Comparison of ENCODE assay signal across 1 cellular context in genomic region chr19:18396471-18397241, GRCh38.
TF ChIP-seq lines count a peak whose summit lies in the region.

No MANE protein-coding gene starts in this region.

TF ChIP-seq in K562, 482 proteins besides CTCF, POLR2A, EP300 and RAD21 (continued from another document):
- TF ChIP-seq, protein P1, sequence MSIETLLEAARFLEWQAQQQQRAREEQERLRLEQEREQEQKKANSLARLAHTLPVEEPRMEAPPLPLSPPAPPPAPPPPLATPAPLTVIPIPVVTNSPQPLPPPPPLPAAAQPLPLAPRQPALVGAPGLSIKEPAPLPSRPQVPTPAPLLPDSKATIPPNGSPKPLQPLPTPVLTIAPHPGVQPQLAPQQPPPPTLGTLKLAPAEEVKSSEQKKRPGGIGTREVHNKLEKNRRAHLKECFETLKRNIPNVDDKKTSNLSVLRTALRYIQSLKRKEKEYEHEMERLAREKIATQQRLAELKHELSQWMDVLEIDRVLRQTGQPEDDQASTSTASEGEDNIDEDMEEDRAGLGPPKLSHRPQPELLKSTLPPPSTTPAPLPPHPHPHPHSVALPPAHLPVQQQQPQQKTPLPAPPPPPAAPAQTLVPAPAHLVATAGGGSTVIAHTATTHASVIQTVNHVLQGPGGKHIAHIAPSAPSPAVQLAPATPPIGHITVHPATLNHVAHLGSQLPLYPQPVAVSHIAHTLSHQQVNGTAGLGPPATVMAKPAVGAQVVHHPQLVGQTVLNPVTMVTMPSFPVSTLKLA (conservative IDR thresholded peaks at IDR 0.05) = 0 out of 4 replicates have a peak, but pooled peaks of 1 of the 2 experiments have one; percentile 29
- TF ChIP-seq ZNF77 (CRISPR knock-in tag; IDR thresholded peaks at IDR 0.05) (no peak), SP2 (IDR thresholded peaks at IDR 0.05; ENCODE audit: extremely low read depth, low read depth, low read length, poor library complexity, severe bottlenecking) (no peak), IFI16 (CRISPR knock-in tag; IDR thresholded peaks at IDR 0.05) (no peak), AFF1 (IDR thresholded peaks at IDR 0.05; ENCODE audit: low read depth in 1 of 2, partially characterized antibody in 2 of 2) (no peak), HDAC3 (IDR thresholded peaks at IDR 0.05; ENCODE audit: borderline replicate concordance, partially characterized antibody) (no peak), FOXK1 (CRISPR knock-in tag; IDR thresholded peaks at IDR 0.05; ENCODE audit: borderline replicate concordance) (no peak), NR4A1 (CRISPR knock-in tag; IDR thresholded peaks at IDR 0.05) (no peak), NR4A1 (tag; IDR thresholded peaks at IDR 0.05) (no peak), ZNF3 (CRISPR knock-in tag; IDR thresholded peaks at IDR 0.05) (no peak), TCF3 (CRISPR knock-in tag; IDR thresholded peaks at IDR 0.05) (no peak), RBM25 (IDR thresholded peaks at IDR 0.05; ENCODE audit: low read depth, low read length, severe bottlenecking) (peak; percentile 89), ZKSCAN1 (IDR thresholded peaks at IDR 0.05; ENCODE audit: low read depth, low read length) (no peak), SETDB1 (IDR thresholded peaks at IDR 0.05; ENCODE audit: low read length) (no peak), HDAC1 (IDR thresholded peaks at IDR 0.05) (0 out of 4 replicates have a peak, but pooled peaks of 1 of the 2 experiments have one; percentile 50), NUFIP1 (IDR thresholded peaks at IDR 0.05; ENCODE audit: partially characterized antibody) (no peak), BACH1 (tag; IDR thresholded peaks at IDR 0.05) (no peak), TCFL5 (CRISPR knock-in tag; conservative IDR thresholded peaks at IDR 0.05) (no peak), NFATC3 (IDR thresholded peaks at IDR 0.05) (no peak), ARID2 (IDR thresholded peaks at IDR 0.05) (no peak), ZNF561 (CRISPR knock-in tag; conservative IDR thresholded peaks at IDR 0.05) (no peak), ZNF778 (CRISPR knock-in tag; IDR thresholded peaks at IDR 0.05) (no peak), EHMT2 (IDR thresholded peaks at IDR 0.05) (no peak), SREBF2 (CRISPR knock-in tag; IDR thresholded peaks at IDR 0.05) (no peak), NFRKB (IDR thresholded peaks at IDR 0.05; ENCODE audit: low read depth) (no peak), HCFC1 (IDR thresholded peaks at IDR 0.05; ENCODE audit: low read depth, low read length) (no peak), SMARCA5 (IDR thresholded peaks at IDR 0.05) (peak; percentile 93), ZNF584 (CRISPR knock-in tag; IDR thresholded peaks at IDR 0.05; ENCODE audit: low read depth) (no peak), ZNF197 (CRISPR knock-in tag; IDR thresholded peaks at IDR 0.05; ENCODE audit: low read depth) (no peak), ZMIZ1 (IDR thresholded peaks at IDR 0.05; ENCODE audit: low read depth in 2 of 2, low read length in 2 of 2) (no peak), KDM1A (IDR thresholded peaks at IDR 0.05) (peak in 1 of 2 experiments; percentile 84; a peak in 3 of 4 replicates), CC2D1A (IDR thresholded peaks at IDR 0.05) (no peak), RAD51 (IDR thresholded peaks at IDR 0.05; ENCODE audit: borderline replicate concordance, low read depth) (no peak), BCOR (IDR thresholded peaks at IDR 0.05) (peak; percentile 94), TEAD1 (CRISPR knock-in tag; IDR thresholded peaks at IDR 0.05) (no peak), NFXL1 (CRISPR knock-in tag; IDR thresholded peaks at IDR 0.05) (no peak), HDGF (IDR thresholded peaks at IDR 0.05) (no peak), HDAC2 (IDR thresholded peaks at IDR 0.05) (peak; percentile 72), CBX1 (IDR thresholded peaks at IDR 0.05; ENCODE audit: low read depth) (0 out of 2 replicates have a peak, but pooled peaks have one; percentile 63), ESRRA (IDR thresholded peaks at IDR 0.05; ENCODE audit: borderline replicate concordance, low read depth) (0 out of 2 replicates have a peak, but pooled peaks have one; percentile 29), KLF16 (IDR thresholded peaks at IDR 0.05) (no peak), HMGN3 (IDR thresholded peaks at IDR 0.05; ENCODE audit: borderline replicate concordance, extremely low read depth, insufficient read length, low read depth, low read length) (no peak), CBX5 (IDR thresholded peaks at IDR 0.05; ENCODE audit: borderline replicate concordance, low read depth) (0 out of 2 replicates have a peak, but pooled peaks have one; percentile 16), HDAC6 (IDR thresholded peaks at IDR 0.05; ENCODE audit: low read depth, low read length) (no peak), SAFB2 (IDR thresholded peaks at IDR 0.05; ENCODE audit: borderline replicate concordance, low read depth, low read length, severe bottlenecking) (no peak)
- TF ChIP-seq, protein P2, sequence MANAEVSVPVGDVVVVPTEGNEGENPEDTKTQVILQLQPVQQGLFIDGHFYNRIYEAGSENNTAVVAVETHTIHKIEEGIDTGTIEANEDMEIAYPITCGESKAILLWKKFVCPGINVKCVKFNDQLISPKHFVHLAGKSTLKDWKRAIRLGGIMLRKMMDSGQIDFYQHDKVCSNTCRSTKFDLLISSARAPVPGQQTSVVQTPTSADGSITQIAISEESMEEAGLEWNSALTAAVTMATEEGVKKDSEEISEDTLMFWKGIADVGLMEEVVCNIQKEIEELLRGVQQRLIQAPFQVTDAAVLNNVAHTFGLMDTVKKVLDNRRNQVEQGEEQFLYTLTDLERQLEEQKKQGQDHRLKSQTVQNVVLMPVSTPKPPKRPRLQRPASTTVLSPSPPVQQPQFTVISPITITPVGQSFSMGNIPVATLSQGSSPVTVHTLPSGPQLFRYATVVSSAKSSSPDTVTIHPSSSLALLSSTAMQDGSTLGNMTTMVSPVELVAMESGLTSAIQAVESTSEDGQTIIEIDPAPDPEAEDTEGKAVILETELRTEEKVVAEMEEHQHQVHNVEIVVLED (CRISPR knock-in tag; IDR thresholded peaks at IDR 0.05) = no peak
- TF ChIP-seq, protein P3, sequence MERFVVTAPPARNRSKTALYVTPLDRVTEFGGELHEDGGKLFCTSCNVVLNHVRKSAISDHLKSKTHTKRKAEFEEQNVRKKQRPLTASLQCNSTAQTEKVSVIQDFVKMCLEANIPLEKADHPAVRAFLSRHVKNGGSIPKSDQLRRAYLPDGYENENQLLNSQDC (CRISPR knock-in tag; IDR thresholded peaks at IDR 0.05) = no peak
- TF ChIP-seq, protein P4, sequence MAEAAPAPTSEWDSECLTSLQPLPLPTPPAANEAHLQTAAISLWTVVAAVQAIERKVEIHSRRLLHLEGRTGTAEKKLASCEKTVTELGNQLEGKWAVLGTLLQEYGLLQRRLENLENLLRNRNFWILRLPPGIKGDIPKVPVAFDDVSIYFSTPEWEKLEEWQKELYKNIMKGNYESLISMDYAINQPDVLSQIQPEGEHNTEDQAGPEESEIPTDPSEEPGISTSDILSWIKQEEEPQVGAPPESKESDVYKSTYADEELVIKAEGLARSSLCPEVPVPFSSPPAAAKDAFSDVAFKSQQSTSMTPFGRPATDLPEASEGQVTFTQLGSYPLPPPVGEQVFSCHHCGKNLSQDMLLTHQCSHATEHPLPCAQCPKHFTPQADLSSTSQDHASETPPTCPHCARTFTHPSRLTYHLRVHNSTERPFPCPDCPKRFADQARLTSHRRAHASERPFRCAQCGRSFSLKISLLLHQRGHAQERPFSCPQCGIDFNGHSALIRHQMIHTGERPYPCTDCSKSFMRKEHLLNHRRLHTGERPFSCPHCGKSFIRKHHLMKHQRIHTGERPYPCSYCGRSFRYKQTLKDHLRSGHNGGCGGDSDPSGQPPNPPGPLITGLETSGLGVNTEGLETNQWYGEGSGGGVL (CRISPR knock-in tag; IDR thresholded peaks at IDR 0.05) = no peak
- TF ChIP-seq, protein P5, sequence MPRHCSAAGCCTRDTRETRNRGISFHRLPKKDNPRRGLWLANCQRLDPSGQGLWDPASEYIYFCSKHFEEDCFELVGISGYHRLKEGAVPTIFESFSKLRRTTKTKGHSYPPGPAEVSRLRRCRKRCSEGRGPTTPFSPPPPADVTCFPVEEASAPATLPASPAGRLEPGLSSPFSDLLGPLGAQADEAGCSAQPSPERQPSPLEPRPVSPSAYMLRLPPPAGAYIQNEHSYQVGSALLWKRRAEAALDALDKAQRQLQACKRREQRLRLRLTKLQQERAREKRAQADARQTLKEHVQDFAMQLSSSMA (CRISPR knock-in tag; IDR thresholded peaks at IDR 0.05) = no peak
- TF ChIP-seq, protein P6, sequence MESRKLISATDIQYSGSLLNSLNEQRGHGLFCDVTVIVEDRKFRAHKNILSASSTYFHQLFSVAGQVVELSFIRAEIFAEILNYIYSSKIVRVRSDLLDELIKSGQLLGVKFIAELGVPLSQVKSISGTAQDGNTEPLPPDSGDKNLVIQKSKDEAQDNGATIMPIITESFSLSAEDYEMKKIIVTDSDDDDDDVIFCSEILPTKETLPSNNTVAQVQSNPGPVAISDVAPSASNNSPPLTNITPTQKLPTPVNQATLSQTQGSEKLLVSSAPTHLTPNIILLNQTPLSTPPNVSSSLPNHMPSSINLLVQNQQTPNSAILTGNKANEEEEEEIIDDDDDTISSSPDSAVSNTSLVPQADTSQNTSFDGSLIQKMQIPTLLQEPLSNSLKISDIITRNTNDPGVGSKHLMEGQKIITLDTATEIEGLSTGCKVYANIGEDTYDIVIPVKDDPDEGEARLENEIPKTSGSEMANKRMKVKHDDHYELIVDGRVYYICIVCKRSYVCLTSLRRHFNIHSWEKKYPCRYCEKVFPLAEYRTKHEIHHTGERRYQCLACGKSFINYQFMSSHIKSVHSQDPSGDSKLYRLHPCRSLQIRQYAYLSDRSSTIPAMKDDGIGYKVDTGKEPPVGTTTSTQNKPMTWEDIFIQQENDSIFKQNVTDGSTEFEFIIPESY (CRISPR knock-in tag; IDR thresholded peaks at IDR 0.05) = peak; percentile 54; the same call in 1 of the 2 replicates
